ENCODE assay signal across 10 cellular contexts in the genomic region with DNA sequence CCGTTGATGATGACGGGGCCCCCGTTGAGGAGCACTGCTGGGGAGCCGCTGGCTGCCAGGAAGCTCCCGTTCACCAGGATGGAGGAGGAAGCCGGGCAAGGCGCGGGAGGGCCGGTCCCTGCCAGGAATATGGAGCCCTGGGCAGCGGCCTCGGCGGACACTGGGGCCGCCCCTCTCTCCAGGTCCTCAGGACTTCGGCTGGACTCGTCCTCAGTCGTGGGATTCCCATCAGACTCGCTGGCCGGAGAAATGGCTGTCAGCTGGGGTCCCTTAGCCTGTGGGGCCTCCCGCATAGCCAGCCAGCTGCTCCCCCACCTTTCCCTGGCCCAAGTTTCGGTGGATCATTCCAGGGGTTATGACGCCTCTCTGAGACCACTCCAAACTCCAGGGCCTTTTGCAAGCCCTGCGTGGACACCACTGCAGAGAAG. TPM values are rescaled to one million over a fixed set of nuclear protein-coding genes. Genes with fewer than 3 reads are reported as not detected.
A peak's percentile ranks its signal among the peaks of the same experiment; 100 is the strongest.
DNase-seq lines count a peak whose midpoint lies in the region; ATAC-seq and TF ChIP-seq lines count a peak whose summit lies in the region.
"Had no signal": no experiment of that assay in that cellular context is flagged by ENCODE, and none has a peak within 500 bp of the region (broad histone marks: within the 10 kb centered on the region; RNA-seq: fewer than 3 reads in every experiment).

No MANE protein-coding gene starts in this region.

- DNase-seq in Caco-2 (no peak), heart right ventricle (peak in 1 of 2 donors; percentile 55), progenitor cell of endocrine pancreas (ENCODE audit: low spot score, unreplicated experiment) (no peak), NCI-H2029 (lab: John Stamatoyannopoulos, UW) (no peak), NCI-H226 (no peak), OCI-M1 (lab: John Stamatoyannopoulos, UW) (no peak)
- no peak for DNase-seq in activated T-helper 1 cell treated with anti-CD3 and anti-CD28 coated beads, Interleukin-12 subunit alpha, Interleukin-12 subunit beta, Interleukin-2, Interleukin-4 antibody, amounts not matched to agents 30 ng/mL and 10 ng/mL and 1 ng/mL, durations not matched to agents 14 hours and 24 hours and 36 hours (ENCODE audit: low spot score)
- DNase-seq: activated CD8-positive, alpha-beta memory T cell treated with anti-CD3 and anti-CD28 coated beads, Interleukin-2, amount 10 ng/mL, durations not matched to agents 7 days and 5 days; stimulated activated CD4-positive, alpha-beta T cell treated with anti-CD3 and anti-CD28 coated beads, Interleukin-12 subunit alpha, Interleukin-12 subunit beta, amount 100 ng/mL, for 4 hours had no signal

- peaks cover 6% of the 10 kb centered on the region for H3K4me1 ChIP-seq in Caco-2
- peaks cover 37 to 70% (median 50%) of the 10 kb centered on the region in 9 donors for H3K4me1 ChIP-seq in heart right ventricle

- peak overlapping the region; percentile 83 to 100 (median 96) for H3K27ac ChIP-seq in heart right ventricle

- H3K36me3 ChIP-seq in Caco-2 (ENCODE audit: control insufficient read depth, insufficient read depth, low read length) (no peaks in the 10 kb centered on the region), heart right ventricle (peaks cover 0 to 15% (median 3%) of the 10 kb centered on the region in 9 donors)

- H3K4me3 Mint-ChIP-seq in Caco-2 (ENCODE audit: unreplicated experiment), result peak overlapping the region; percentile 97
- peak overlapping the region; percentile 11 for H3K4me3 Mint-ChIP-seq in activated T-helper 1 cell treated with anti-CD3 and anti-CD28 coated beads, Interleukin-12 subunit alpha, Interleukin-12 subunit beta, Interleukin-2, Interleukin-4 antibody, amounts not matched to agents 30 ng/mL and 10 ng/mL and 1 ng/mL, durations not matched to agents 14 hours and 24 hours and 36 hours
- peak overlapping the region; percentile 79 for H3K4me3 Mint-ChIP-seq in progenitor cell of endocrine pancreas (ENCODE audit: low read depth)

- peak overlapping the region; percentile 68 for H3K4me3 ChIP-seq in Caco-2 (ENCODE audit: low read depth, low read length)
- peak overlapping the region; percentile 75 to 94 (median 86) for H3K4me3 ChIP-seq in heart right ventricle

- H3K9me3 ChIP-seq in Caco-2 (no peaks in the 10 kb centered on the region), heart right ventricle (no peaks in the 10 kb centered on the region)

- CTCF ChIA-PET in Caco-2 (lab: Charles Lee), result interaction anchor here (0.6 to 1.3 kb wide), 4 partner anchors 13 to 86 kb away, joined by 3 to 9 read pairs (median 6); a partner anchor contains a TSS

- BruUV-seq in Caco-2 (replicated peaks; lab: Mats Ljungman, UMichigan), result no TSS peak

- TF ChIP-seq CTCF in Caco-2 (IDR thresholded peaks at IDR 0.05; ENCODE audit: insufficient read depth in 1 of 2, low read depth in 1 of 2, low read length in 1 of 2, severe bottlenecking in 1 of 2, unreplicated experiment in 1 of 2), result no peak
- no peak for TF ChIP-seq CTCF in heart right ventricle (IDR thresholded peaks at IDR 0.05)
- no peak for TF ChIP-seq CTCF in progenitor cell of endocrine pancreas (IDR thresholded peaks at IDR 0.05; ENCODE audit: unreplicated experiment)

- H3K36me3 Mint-ChIP-seq in Caco-2 (ENCODE audit: insufficient read depth, unreplicated experiment), result peaks cover 47% of the 10 kb centered on the region
- peaks cover 3% of the 10 kb centered on the region for H3K36me3 Mint-ChIP-seq in activated T-helper 1 cell treated with anti-CD3 and anti-CD28 coated beads, Interleukin-12 subunit alpha, Interleukin-12 subunit beta, Interleukin-2, Interleukin-4 antibody, amounts not matched to agents 30 ng/mL and 10 ng/mL and 1 ng/mL, durations not matched to agents 14 hours and 24 hours and 36 hours (ENCODE audit: low read depth)
- peaks cover 3% of the 10 kb centered on the region for H3K36me3 Mint-ChIP-seq in progenitor cell of endocrine pancreas (ENCODE audit: insufficient read depth)
- H3K36me3 Mint-ChIP-seq: activated CD8-positive, alpha-beta memory T cell treated with anti-CD3 and anti-CD28 coated beads, Interleukin-2, amount 10 ng/mL, durations not matched to agents 7 days and 5 days had no signal

- H3K27me3 Mint-ChIP-seq in Caco-2 (ENCODE audit: insufficient read depth, unreplicated experiment) (no peaks in the 10 kb centered on the region), progenitor cell of endocrine pancreas (peaks cover 3% of the 10 kb centered on the region)
- H3K27me3 Mint-ChIP-seq in activated T-helper 1 cell treated with anti-CD3 and anti-CD28 coated beads, Interleukin-12 subunit alpha, Interleukin-12 subunit beta, Interleukin-2, Interleukin-4 antibody, amounts not matched to agents 30 ng/mL and 10 ng/mL and 1 ng/mL, durations not matched to agents 14 hours and 24 hours and 36 hours (ENCODE audit: insufficient read depth), result peaks cover 26% of the 10 kb centered on the region

- peaks cover 14% of the 10 kb centered on the region for H3K4me1 Mint-ChIP-seq in Caco-2 (ENCODE audit: low read depth, unreplicated experiment)
- H3K4me1 Mint-ChIP-seq in activated T-helper 1 cell treated with anti-CD3 and anti-CD28 coated beads, Interleukin-12 subunit alpha, Interleukin-12 subunit beta, Interleukin-2, Interleukin-4 antibody, amounts not matched to agents 30 ng/mL and 10 ng/mL and 1 ng/mL, durations not matched to agents 14 hours and 24 hours and 36 hours (ENCODE audit: low read depth), result peaks cover 9% of the 10 kb centered on the region
- H3K4me1 Mint-ChIP-seq in progenitor cell of endocrine pancreas (ENCODE audit: low read depth), result peaks cover 17% of the 10 kb centered on the region

- 9 to 11% methylated on average over 22 of the region's 22 CpGs for WGBS in heart right ventricle, 2 donors

- H3K27ac Mint-ChIP-seq in Caco-2 (ENCODE audit: unreplicated experiment) (peak overlapping the region; percentile 79), progenitor cell of endocrine pancreas (peak overlapping the region; percentile 93)
- H3K27ac Mint-ChIP-seq in activated T-helper 1 cell treated with anti-CD3 and anti-CD28 coated beads, Interleukin-12 subunit alpha, Interleukin-12 subunit beta, Interleukin-2, Interleukin-4 antibody, amounts not matched to agents 30 ng/mL and 10 ng/mL and 1 ng/mL, durations not matched to agents 14 hours and 24 hours and 36 hours, result no peak overlapping the region
- H3K27ac Mint-ChIP-seq: activated CD8-positive, alpha-beta memory T cell treated with anti-CD3 and anti-CD28 coated beads, Interleukin-2, amount 10 ng/mL, durations not matched to agents 7 days and 5 days had no signal

- intact Hi-C loops in Caco-2 (cut with micrococcal nuclease; ENCODE audit: unreplicated experiment) (no loop called here), heart right ventricle (cut with DNase I) (loop anchor here in 2 of 10 donors (5.0 kb wide), 2 partner anchors 50 to 75 kb away; a partner anchor contains a TSS)
- intact Hi-C loops in activated T-helper 1 cell treated with anti-CD3 and anti-CD28 coated beads, Interleukin-12 subunit alpha, Interleukin-12 subunit beta, Interleukin-2, Interleukin-4 antibody, amounts not matched to agents 30 ng/mL and 10 ng/mL and 1 ng/mL, durations not matched to agents 14 hours and 24 hours and 36 hours (cut with micrococcal nuclease), result no loop called here

- ATAC-seq in heart right ventricle (no peak), HG03439 (IDR thresholded peaks at IDR 0.05; ENCODE audit: unreplicated experiment) (no peak)
- ATAC-seq: activated CD8-positive, alpha-beta memory T cell treated with anti-CD3 and anti-CD28 coated beads, Interleukin-2, amount 10 ng/mL, durations not matched to agents 7 days and 5 days had no signal

- H3K9me3 Mint-ChIP-seq in Caco-2 (ENCODE audit: unreplicated experiment) (no peaks in the 10 kb centered on the region), progenitor cell of endocrine pancreas (ENCODE audit: low read depth) (no peaks in the 10 kb centered on the region)
- H3K9me3 Mint-ChIP-seq in activated T-helper 1 cell treated with anti-CD3 and anti-CD28 coated beads, Interleukin-12 subunit alpha, Interleukin-12 subunit beta, Interleukin-2, Interleukin-4 antibody, amounts not matched to agents 30 ng/mL and 10 ng/mL and 1 ng/mL, durations not matched to agents 14 hours and 24 hours and 36 hours, result no peaks in the 10 kb centered on the region

- H3K27me3 ChIP-seq in Caco-2 (replicated peaks; ENCODE audit: control insufficient read depth, insufficient read depth, low read length) (no peaks in the 10 kb centered on the region), heart right ventricle (peaks cover 0 to 67% (median 0%) of the 10 kb centered on the region in 7 donors)

- POLR2A ChIA-PET in Caco-2 (lab: Charles Lee), result interaction anchor here (0.6 to 3.6 kb wide), 2 partner anchors 49 to 119 kb away, joined by 4 to 64 read pairs; a partner anchor contains a TSS

RNA-seq across cellular contexts. Expression of a gene that starts 2.1 kb away (rescaled TPM):
- total RNA-seq in Caco-2 (2022) (23.7 and 28.6 TPM in 2 replicates), heart right ventricle (10 to 100 TPM; 16.8 to 24.5 (median 21.3) TPM), progenitor cell of endocrine pancreas (36.9 and 42.3 TPM in 2 replicates)
- 3.7 and 5.6 TPM in 2 replicates for total RNA-seq in activated T-helper 1 cell treated with anti-CD3 and anti-CD28 coated beads, Interleukin-12 subunit alpha, Interleukin-12 subunit beta, Interleukin-2, Interleukin-4 antibody, amounts not matched to agents 30 ng/mL and 10 ng/mL and 1 ng/mL, durations not matched to agents 14 hours and 24 hours and 36 hours
- 10 to 100 TPM; 15.5 to 29.3 TPM for polyA plus RNA-seq in heart right ventricle

RNA-seq across cellular contexts. Expression of a gene that starts 15.4 kb away (rescaled TPM):
- total RNA-seq in Caco-2 (2022), result 28.1 and 30.2 TPM in 2 replicates
- 22.8 and 23.9 TPM in 2 replicates for total RNA-seq in activated T-helper 1 cell treated with anti-CD3 and anti-CD28 coated beads, Interleukin-12 subunit alpha, Interleukin-12 subunit beta, Interleukin-2, Interleukin-4 antibody, amounts not matched to agents 30 ng/mL and 10 ng/mL and 1 ng/mL, durations not matched to agents 14 hours and 24 hours and 36 hours
- 100 to 1,000 TPM; 220 to 377 (median 296) TPM for total RNA-seq in heart right ventricle
- 100 to 1,000 TPM; 377 to 439 TPM for polyA plus RNA-seq in heart right ventricle
- 117 and 122 TPM in 2 replicates for total RNA-seq in progenitor cell of endocrine pancreas

RNA-seq across cellular contexts. Expression of a gene that starts 25.7 kb away (rescaled TPM):
- 72.4 and 76.3 TPM in 2 replicates for total RNA-seq in Caco-2 (2022)
- total RNA-seq in activated T-helper 1 cell treated with anti-CD3 and anti-CD28 coated beads, Interleukin-12 subunit alpha, Interleukin-12 subunit beta, Interleukin-2, Interleukin-4 antibody, amounts not matched to agents 30 ng/mL and 10 ng/mL and 1 ng/mL, durations not matched to agents 14 hours and 24 hours and 36 hours, result 50.0 and 55.8 TPM in 2 replicates
- 10 to 100 TPM; 54.2 to 78.1 (median 69.3) TPM for total RNA-seq in heart right ventricle
- 10 to 100 TPM; 44.6 to 58.9 TPM for polyA plus RNA-seq in heart right ventricle
- 99.4 and 108 TPM in 2 replicates for total RNA-seq in progenitor cell of endocrine pancreas

RNA-seq across cellular contexts. Expression of a gene that starts 33.7 kb away (rescaled TPM):
- total RNA-seq in Caco-2 (2022) (not detected in 2 replicates), heart right ventricle (not detected), progenitor cell of endocrine pancreas (not detected in 2 replicates)
- total RNA-seq in activated T-helper 1 cell treated with anti-CD3 and anti-CD28 coated beads, Interleukin-12 subunit alpha, Interleukin-12 subunit beta, Interleukin-2, Interleukin-4 antibody, amounts not matched to agents 30 ng/mL and 10 ng/mL and 1 ng/mL, durations not matched to agents 14 hours and 24 hours and 36 hours, result not detected in 2 replicates
- polyA plus RNA-seq in heart right ventricle, result not detected
- total RNA-seq: activated CD8-positive, alpha-beta memory T cell treated with anti-CD3 and anti-CD28 coated beads, Interleukin-2, amount 10 ng/mL, durations not matched to agents 7 days and 5 days had no signal

RNA-seq across cellular contexts. Expression of a gene that starts 36.2 kb away (rescaled TPM):
- 31.0 and 37.0 TPM in 2 replicates for total RNA-seq in Caco-2 (2022)
- total RNA-seq in activated T-helper 1 cell treated with anti-CD3 and anti-CD28 coated beads, Interleukin-12 subunit alpha, Interleukin-12 subunit beta, Interleukin-2, Interleukin-4 antibody, amounts not matched to agents 30 ng/mL and 10 ng/mL and 1 ng/mL, durations not matched to agents 14 hours and 24 hours and 36 hours, result 35.1 and 35.4 TPM in 2 replicates
- total RNA-seq in heart right ventricle, result 10 to 100 TPM in 2 of 10 donors, 1 to 10 TPM in 8; 5.2 to 13.5 (median 9.1) TPM
- polyA plus RNA-seq in heart right ventricle, result 10 to 100 TPM in 1 of 2 donors, 1 to 10 TPM in 1; 5.3 to 11.4 TPM
- total RNA-seq in progenitor cell of endocrine pancreas, result 41.6 and 44.7 TPM in 2 replicates

Comparison
In these comparisons a context has a peak if more than half of its experiments do, and no peak if none do; other contexts are left out.
1. H3K4me3 Mint-ChIP-seq: peak in every context shown above with its lines; median percentile 97 in Caco-2; 79 in progenitor cell of endocrine pancreas; 11 in activated T-helper 1 cell treated with anti-CD3 and anti-CD28 coated beads, Interleukin-12 subunit alpha, Interleukin-12 subunit beta, Interleukin-2, Interleukin-4 antibody, amounts not matched to agents 30 ng/mL and 10 ng/mL and 1 ng/mL, durations not matched to agents 14 hours and 24 hours and 36 hours.